In genomic region chr9:84296146-84296843, GRCh38 we compare ENCODE assay signal across 9 cellular contexts. TPM values are rescaled to one million over a fixed set of nuclear protein-coding genes. Genes with fewer than 3 reads are reported as not detected.
A peak's percentile ranks its signal among the peaks of the same experiment; 100 is the strongest.
DNase-seq lines count a peak whose midpoint lies in the region; ATAC-seq, FAIRE-seq and TF ChIP-seq lines count a peak whose summit lies in the region.
"Had no signal": no experiment of that assay in that cellular context is flagged by ENCODE, and none has a peak within 500 bp of the region (broad histone marks: within the 10 kb centered on the region; RNA-seq: fewer than 3 reads in every experiment).

No MANE protein-coding gene starts in this region.

- H3K27me3 ChIP-seq in keratinocyte (ENCODE audit: control insufficient read depth, extremely low read depth, insufficient read depth, low read length): no peaks in the 10 kb centered on the region
- H3K27me3 ChIP-seq: BLaER1 had no signal

- peak overlapping the region; percentile 52 for H3K4me2 ChIP-seq in keratinocyte (ENCODE audit: control insufficient read depth, extremely low read depth, insufficient read depth, low read depth, low read length)
- H3K4me2 ChIP-seq: BLaER1 had no signal

- peaks cover 2% of the 10 kb centered on the region for H3K9me3 Mint-ChIP-seq in activated CD4-positive, alpha-beta T cell treated with anti-CD3 and anti-CD28 coated beads for 36 hours (ENCODE audit: low read depth)
- no peaks in the 10 kb centered on the region for H3K9me3 Mint-ChIP-seq in nephron progenitor cell

- H3K4me3 Mint-ChIP-seq in activated CD4-positive, alpha-beta T cell treated with anti-CD3 and anti-CD28 coated beads for 36 hours: peak overlapping the region; percentile 46
- no peak overlapping the region for H3K4me3 Mint-ChIP-seq in nephron progenitor cell

- peaks cover 31% of the 10 kb centered on the region for H3K4me1 ChIP-seq in keratinocyte (ENCODE audit: control insufficient read depth, extremely low read depth, insufficient read depth, low read length)

- CTCF ChIA-PET in activated CD4-positive, alpha-beta T cell treated with anti-CD3 and anti-CD28 coated beads for 36 hours (lab: Charles Lee): interaction anchor here (0.6 to 2.8 kb wide), 13 partner anchors 9 to 359 kb away, joined by 3 to 12 read pairs (median 3); no protein-coding TSS in a partner anchor

- H3K79me2 ChIP-seq in keratinocyte (ENCODE audit: control insufficient read depth, insufficient read depth, low read length): no peaks in the 10 kb centered on the region

- dilution Hi-C loops in keratinocyte (cut with MboI; ENCODE audit: extremely low pct_ligation_motif_present, low sequenced_read_pairs): no loop called here

- peak overlapping the region; percentile 98 for H3K27ac Mint-ChIP-seq in activated CD4-positive, alpha-beta T cell treated with anti-CD3 and anti-CD28 coated beads for 36 hours
- H3K27ac Mint-ChIP-seq in nephron progenitor cell: no peak overlapping the region

- intact Hi-C loops in activated CD4-positive, alpha-beta T cell treated with anti-CD3 and anti-CD28 coated beads for 36 hours (cut with DNase I, micrococcal nuclease): loop anchor here (1.0 to 2.0 kb wide), 7 partner anchors 19 to 591 kb away; partner anchors contain the start of genes HNRNPK (in 2 of the 2), KIF27 (in 2 of the 2) and RMI1 (in 2 of the 2)

- H3K27me3 Mint-ChIP-seq in activated CD4-positive, alpha-beta T cell treated with anti-CD3 and anti-CD28 coated beads for 36 hours: no peaks in the 10 kb centered on the region
- peaks cover 20% of the 10 kb centered on the region for H3K27me3 Mint-ChIP-seq in nephron progenitor cell (ENCODE audit: low read depth, poor library complexity)

- ATAC-seq in activated CD4-positive, alpha-beta T cell treated with anti-CD3 and anti-CD28 coated beads for 36 hours: peak; percentile 82
- ATAC-seq in HG03280 (IDR thresholded peaks at IDR 0.05; ENCODE audit: unreplicated experiment): peak; percentile 34

- DNase-seq in activated CD4-positive, alpha-beta T cell treated with anti-CD3 and anti-CD28 coated beads for 36 hours: peak; percentile 79
- DNase-seq in activated CD4-positive, alpha-beta T cell treated with anti-CD3 and anti-CD28 coated beads, Interleukin-2, amount 50 U/mL, for 1 hour: no peak
- DNase-seq in activated CD8-positive, alpha-beta memory T cell treated with anti-CD3 and anti-CD28 coated beads for 24 hours: peak; percentile 77
- peak; percentile 42 for DNase-seq in keratinocyte (ENCODE audit: low read depth, low spot score)
- no peak for DNase-seq in nephron progenitor cell
- no peak for DNase-seq in COR-L47 (lab: John Stamatoyannopoulos, UW)
- DNase-seq in NCI-H345 treated with DMSO at 0.1 percent for 48 hours (lab: John Stamatoyannopoulos, UW; ENCODE audit: unreplicated experiment): no peak

- H3K4me1 Mint-ChIP-seq in activated CD4-positive, alpha-beta T cell treated with anti-CD3 and anti-CD28 coated beads for 36 hours: peaks cover 60% of the 10 kb centered on the region
- H3K4me1 Mint-ChIP-seq in nephron progenitor cell: no peaks in the 10 kb centered on the region

- no peaks in the 10 kb centered on the region for H4K20me1 ChIP-seq in keratinocyte (ENCODE audit: control insufficient read depth, extremely low read depth, insufficient read depth, low read length)
- H4K20me1 ChIP-seq: BLaER1 had no signal

- H3K9me3 ChIP-seq in keratinocyte (ENCODE audit: control insufficient read depth, low read depth, low read length): no peaks in the 10 kb centered on the region
- H3K9me3 ChIP-seq: BLaER1 had no signal

- peak overlapping the region; percentile 55 for H3K9ac ChIP-seq in keratinocyte (ENCODE audit: control insufficient read depth, extremely low read depth, insufficient read depth, low read length)
- H3K9ac ChIP-seq: BLaER1 had no signal

- no peaks in the 10 kb centered on the region for H3K36me3 ChIP-seq in keratinocyte (ENCODE audit: control insufficient read depth in 2 of 2, extremely low read depth in 1 of 2, insufficient read depth in 2 of 2, low read length in 2 of 2)
- H3K36me3 ChIP-seq: BLaER1 had no signal

- no peaks in the 10 kb centered on the region for H3K36me3 Mint-ChIP-seq in activated CD4-positive, alpha-beta T cell treated with anti-CD3 and anti-CD28 coated beads for 36 hours (ENCODE audit: low read depth)
- H3K36me3 Mint-ChIP-seq in nephron progenitor cell (ENCODE audit: low read depth): no peaks in the 10 kb centered on the region

- TF ChIP-seq CTCF in keratinocyte (optimal IDR thresholded peaks at IDR 0.05 in 1 of 3, IDR thresholded peaks at IDR 0.05 in 1 of 3, conservative IDR thresholded peaks at IDR 0.05 in 1 of 3; ENCODE audit: extremely low read depth in 1 of 3, insufficient read depth in 2 of 3, low read length in 3 of 3): no peak
- TF ChIP-seq CTCF in nephron progenitor cell (IDR thresholded peaks at IDR 0.05): no peak

- no peaks in the 10 kb centered on the region for H3K9me1 ChIP-seq in keratinocyte (ENCODE audit: control insufficient read depth, extremely low read depth, insufficient read depth, low read length)

- FAIRE-seq in keratinocyte (lab: Jason Lieb, UNC): peak; percentile 67

- H3K27ac ChIP-seq in keratinocyte (ENCODE audit: control insufficient read depth, insufficient read depth, low read length): peak overlapping the region; percentile 80
- H3K27ac ChIP-seq: BLaER1 had no signal

- peak overlapping the region; percentile 80 for H2AFZ ChIP-seq in keratinocyte (ENCODE audit: control insufficient read depth, low read length)

- POLR2A ChIA-PET in activated CD4-positive, alpha-beta T cell treated with anti-CD3 and anti-CD28 coated beads for 36 hours (lab: Charles Lee): interaction anchor here (0.5 to 1.3 kb wide), 12 partner anchors 8 to 588 kb away, joined by 3 to 4 read pairs (median 3); partner anchors contain the start of genes HNRNPK, RMI1 and UBQLN1

- H3K4me3 ChIP-seq in keratinocyte (ENCODE audit: control insufficient read depth in 2 of 3, extremely low read depth in 1 of 3, insufficient read depth in 2 of 3, low read depth in 1 of 3, low read length in 3 of 3): peak overlapping the region in 1 of 3 experiments; percentile 3
- H3K4me3 ChIP-seq: BLaER1 had no signal

RNA-seq across cellular contexts. Expression of gene SLC28A3, which starts 44.3 kb away (rescaled TPM):
- total RNA-seq in activated CD4-positive, alpha-beta T cell treated with anti-CD3 and anti-CD28 coated beads for 36 hours: 1 to 10 TPM; 1.1 to 1.3 TPM
- 1.1 to 4.9 TPM (median 2.4 TPM) in 3 replicates for polyA plus RNA-seq in keratinocyte
- polyA plus RNA-seq in keratinocyte (2011; ENCODE audit: low read depth): 10.9 TPM
- 0.35 and 1.2 TPM in 2 replicates for polyA plus RNA-seq in keratinocyte (2011; cell fraction: cytosol; rRNA removed)
- polyA plus RNA-seq in keratinocyte (2011; cell fraction: nucleus; rRNA removed): 4.4 and 6.0 TPM in 2 replicates
- 0.77 and 8.7 TPM in 2 replicates for polyA plus RNA-seq in keratinocyte (2012; ENCODE audit: low replicate concordance)
- polyA minus RNA-seq in keratinocyte: 0.89 to 3.6 TPM (median 2.3 TPM) in 3 replicates
- 0.38 TPM for polyA minus RNA-seq in keratinocyte (2011; cell fraction: cytosol; rRNA and poly(A)+ RNA removed)
- polyA minus RNA-seq in keratinocyte (2011; cell fraction: nucleus; rRNA and poly(A)+ RNA removed): 3.6 and 5.8 TPM in 2 replicates

Comparison
In these comparisons a context has a peak if more than half of its experiments do, and no peak if none do; other contexts are left out.
1. DNase-seq: peak in activated CD4-positive, alpha-beta T cell treated with anti-CD3 and anti-CD28 coated beads for 36 hours (single experiment), activated CD8-positive, alpha-beta memory T cell treated with anti-CD3 and anti-CD28 coated beads for 24 hours (single experiment) and keratinocyte (single experiment); none in activated CD4-positive, alpha-beta T cell treated with anti-CD3 and anti-CD28 coated beads, Interleukin-2, amount 50 U/mL, for 1 hour (single experiment), nephron progenitor cell (single experiment), COR-L47 (single experiment) and NCI-H345 treated with DMSO at 0.1 percent for 48 hours (single experiment).